ENCODE assay signal across 8 cellular contexts in the genomic region with DNA sequence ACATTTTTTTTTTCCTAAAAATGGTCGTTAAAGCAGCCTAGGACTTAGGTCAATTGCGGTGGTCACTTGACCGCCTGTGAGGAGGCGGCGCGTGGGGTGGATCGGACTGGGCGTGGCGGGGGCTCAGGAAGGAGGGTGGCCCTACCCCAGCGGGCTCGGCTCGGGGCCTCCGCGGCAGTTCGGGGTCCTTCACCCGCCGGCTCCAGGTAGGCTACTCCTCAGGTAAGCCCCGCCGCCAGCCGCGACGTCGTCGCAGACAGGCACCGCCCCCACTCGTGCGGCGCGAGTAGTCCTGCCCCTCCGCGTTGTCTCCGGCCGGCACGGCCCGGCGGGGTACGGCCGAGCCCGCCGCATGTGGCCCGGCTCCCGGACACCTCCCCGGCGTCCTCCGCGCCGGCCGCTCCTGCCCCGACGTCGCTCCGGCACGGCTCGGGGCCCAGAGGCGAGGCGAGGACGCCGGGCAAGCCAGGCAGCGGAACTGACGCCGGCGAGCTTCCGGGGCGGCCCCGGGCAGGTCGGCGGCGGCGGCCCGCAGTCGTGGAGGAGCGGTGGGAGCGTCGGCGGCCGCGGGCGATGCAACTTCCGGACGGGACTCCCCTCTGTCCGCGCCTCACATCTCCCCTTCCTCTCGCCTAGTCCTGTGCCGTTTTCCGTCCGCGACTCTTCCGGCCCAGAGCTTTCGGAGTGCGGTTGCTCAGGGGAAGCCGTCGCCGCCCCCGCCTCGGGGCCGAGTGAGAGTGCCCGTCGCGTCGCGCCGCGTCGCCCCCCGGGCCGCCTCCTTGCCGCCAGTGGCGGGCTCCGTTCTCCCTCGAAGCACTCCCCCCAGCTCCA. TPM values are rescaled to one million over a fixed set of nuclear protein-coding genes. Genes with fewer than 3 reads are reported as not detected.
DNase-seq lines count a peak whose midpoint lies in the region; ATAC-seq, FAIRE-seq and TF ChIP-seq lines count a peak whose summit lies in the region.

A gene (plus strand): TSS at position 513 of the 831 bp plus-strand sequence. CDS start 322 bp downstream, outside the sequence.

- no peaks in the 10 kb centered on the region for H3K36me3 ChIP-seq in KMS-11 (ENCODE audit: insufficient read depth)
- H3K36me3 ChIP-seq in esophagus squamous epithelium, result no peaks in the 10 kb centered on the region
- peaks cover 0 to 3% of the 10 kb centered on the region in 2 donors for H3K36me3 ChIP-seq in muscle layer of duodenum (ENCODE audit: control insufficient read depth in 1 of 2, insufficient read depth in 2 of 2, low read length in 2 of 2)

- H3K9ac ChIP-seq in KMS-11, result peak within 1 kb of the TSS; percentile 72

- DNase-seq in DMS53 (lab: John Stamatoyannopoulos, UW), result peak; percentile 95
- DNase-seq in RCC 7860 (ENCODE audit: low spot score), result peak; percentile 72
- DNase-seq in activated T-cell treated with anti-CD3 and anti-CD28 coated beads, Interleukin-2, amount 50 U/mL, for 48 hours, result peak; percentile 92 to 93
- DNase-seq in esophagus squamous epithelium (lab: John Stamatoyannopoulos, UW), result peak; percentile 26
- DNase-seq in stimulated activated CD8-positive, alpha-beta memory T cell treated with anti-CD3 and anti-CD28 coated beads, Interleukin-7, amount 100 ng/mL, for 24 hours (ENCODE audit: low read depth), result peak; percentile 73

- peaks cover 13% of the 10 kb centered on the region for H3K79me2 ChIP-seq in KMS-11 (ENCODE audit: insufficient read depth, low read depth)

- peak in 3 of 4 donors; percentile 8 to 89 (median 85) for TF ChIP-seq POLR2A in esophagus squamous epithelium (IDR thresholded peaks at IDR 0.05)

- H3K27ac ChIP-seq in KMS-11 (peak within 1 kb of the TSS; percentile 40; the same call in 1 of the 2 replicates), esophagus squamous epithelium (peak within 1 kb of the TSS; percentile 90 to 100 (median 96)), muscle layer of duodenum (ENCODE audit: low read length) (peak within 1 kb of the TSS; percentile 97)

- intact Hi-C loops in esophagus squamous epithelium (cut with DNase I), result no loop called here

- H3K4me1 ChIP-seq in KMS-11 (ENCODE audit: low read depth, poor library complexity, severe bottlenecking) (peaks cover 29% of the 10 kb centered on the region), esophagus squamous epithelium (peaks cover 0 to 51% (median 19%) of the 10 kb centered on the region in 3 donors), muscle layer of duodenum (ENCODE audit: control insufficient read depth in 1 of 2, insufficient read depth in 2 of 2, low read length in 2 of 2) (peaks cover 4 to 10% of the 10 kb centered on the region in 2 donors)

- peak within 1 kb of the TSS; percentile 83 for H3K4me3 ChIP-seq in KMS-11 (IDR thresholded peaks at IDR 0.05; ENCODE audit: insufficient read depth, low read depth, low read length)
- H3K4me3 ChIP-seq in esophagus squamous epithelium, result peak within 1 kb of the TSS; percentile 59 to 91 (median 82)
- peak within 1 kb of the TSS; percentile 89 to 91 for H3K4me3 ChIP-seq in muscle layer of duodenum (ENCODE audit: low read depth in 1 of 2, low read length in 2 of 2)

- ATAC-seq in GM21786 (IDR thresholded peaks at IDR 0.05; ENCODE audit: unreplicated experiment), result peak; percentile 80

- H3K9me3 ChIP-seq in esophagus squamous epithelium (no peaks in the 10 kb centered on the region), muscle layer of duodenum (ENCODE audit: control insufficient read depth in 1 of 2, low read length in 2 of 2) (no peaks in the 10 kb centered on the region)

- peaks cover 14% of the 10 kb centered on the region; the same call in 1 of the 2 replicates for H3K27me3 ChIP-seq in KMS-11 (ENCODE audit: insufficient read depth, low read depth)
- H3K27me3 ChIP-seq in esophagus squamous epithelium, result no peaks in the 10 kb centered on the region
- H3K27me3 ChIP-seq in muscle layer of duodenum (ENCODE audit: low read depth, low read length), result no peaks in the 10 kb centered on the region

- peak within 1 kb of the TSS; percentile 91 for H2AFZ ChIP-seq in KMS-11 (ENCODE audit: low read depth)

- H3K4me2 ChIP-seq in KMS-11, result peak within 1 kb of the TSS; percentile 85

- H4K20me1 ChIP-seq in KMS-11 (ENCODE audit: insufficient read depth), result no peaks in the 10 kb centered on the region

- 0 to 1% methylated on average over 2 to 25 of the region's 110 CpGs for WGBS in esophagus squamous epithelium, 2 donors

- TF ChIP-seq CTCF in KMS-11 (conservative IDR thresholded peaks at IDR 0.05; ENCODE audit: low read depth, low read length) (no peak), esophagus squamous epithelium (IDR thresholded peaks at IDR 0.05) (peak in 1 of 6 experiments; percentile 4)

- FAIRE-seq in RCC 7860 (lab: Jason Lieb, UNC), result no peak

RNA-seq across cellular contexts. Expression of the gene that starts here (rescaled TPM):
- total RNA-seq in esophagus squamous epithelium, result 10 to 100 TPM in 3 of 4 donors, 1 to 10 TPM in 1; 8.1 to 17.0 (median 12.0) TPM

Comparison
In these comparisons a context has a peak if more than half of its experiments do, and no peak if none do; other contexts are left out.
1. Peak in every context shown above with its lines: DNase-seq, ATAC-seq, H3K4me3 ChIP-seq and H3K27ac ChIP-seq.
2. DNase-seq: peak in every context shown above with its lines; median percentile 95 in DMS53; 92 in activated T-cell treated with anti-CD3 and anti-CD28 coated beads, Interleukin-2, amount 50 U/mL, for 48 hours; 73 in stimulated activated CD8-positive, alpha-beta memory T cell treated with anti-CD3 and anti-CD28 coated beads, Interleukin-7, amount 100 ng/mL, for 24 hours; 72 in RCC 7860; 26 in esophagus squamous epithelium.
3. H3K27ac ChIP-seq: peak in every context shown above with its lines; median percentile 97 in muscle layer of duodenum; 96 in esophagus squamous epithelium; 40 in KMS-11.